ENCODE assay signal across 8 cellular contexts in genomic region chr6:49409951-49410542, GRCh38. TPM values are rescaled to one million over a fixed set of nuclear protein-coding genes. Genes with fewer than 3 reads are reported as not detected.
DNase-seq lines count a peak whose midpoint lies in the region; ATAC-seq and TF ChIP-seq lines count a peak whose summit lies in the region.

No MANE protein-coding gene starts in this region.

- no peak overlapping the region for H3K27ac ChIP-seq in 22Rv1
- H3K27ac ChIP-seq in hepatocyte: no peak overlapping the region

- no peak overlapping the region for H2AFZ ChIP-seq in hepatocyte

- no peaks in the 10 kb centered on the region for H3K4me1 Mint-ChIP-seq in T-cell

- H3K9me3 Mint-ChIP-seq in T-cell: no peaks in the 10 kb centered on the region

- ATAC-seq in HG02798 (IDR thresholded peaks at IDR 0.05; ENCODE audit: poor library complexity, unreplicated experiment): peak; percentile 95
- peak in 2 of 4 experiments; percentile 33 to 57 for ATAC-seq in T-cell (replicated peaks in 1 of 4)

- no peaks in the 10 kb centered on the region for H3K27me3 ChIP-seq in hepatocyte

- DNase-seq in GM13976 (ENCODE audit: low spot score) (peak; percentile 35), NCI-H1436 (lab: John Stamatoyannopoulos, UW) (peak; percentile 64), T-cell (peak in 31 of 34 experiments; percentile 2 to 51 (median 31)), amygdala (lab: John Stamatoyannopoulos, UW) (peak in 47 of 56 donors; percentile 0 to 84 (median 31)), hepatocyte (ENCODE audit: low spot score) (peak; percentile 90), skeletal muscle cell (ENCODE audit: low read depth) (peak; percentile 19)

- H3K4me2 ChIP-seq in hepatocyte: no peak overlapping the region

- H3K36me3 ChIP-seq in hepatocyte (replicated peaks; ENCODE audit: insufficient read depth, low read depth): no peaks in the 10 kb centered on the region

- POLR2A ChIA-PET in T-cell (lab: Charles Lee): interaction anchor here in 1 of 2 donors (0.6 kb wide), 1 partner anchor 38 kb away, joined by 3 read pairs; no protein-coding TSS in a partner anchor

- TF ChIP-seq CTCF in 22Rv1 (IDR thresholded peaks at IDR 0.05) (peak; percentile 86), GM13976 (IDR thresholded peaks at IDR 0.05; ENCODE audit: borderline replicate concordance, control extremely low read depth, extremely low read depth, insufficient read depth, missing control alignments) (peak; percentile 77), hepatocyte (IDR thresholded peaks at IDR 0.05; ENCODE audit: poor library complexity) (peak; percentile 86)

- H3K4me3 Mint-ChIP-seq in T-cell: no peak overlapping the region

- H3K9me2 ChIP-seq in hepatocyte (replicated peaks; ENCODE audit: insufficient read depth): no peaks in the 10 kb centered on the region

- no peak overlapping the region for H3K27ac Mint-ChIP-seq in T-cell

- H3K4me1 ChIP-seq in hepatocyte (ENCODE audit: insufficient read depth): no peaks in the 10 kb centered on the region

- CTCF ChIA-PET in T-cell (lab: Charles Lee): interaction anchor here (0.6 to 1.6 kb wide), 16 partner anchors 10 to 1995 kb away, joined by 3 to 13 read pairs (median 4); no protein-coding TSS in a partner anchor

- in situ Hi-C loops in GM13976 (cut with MboI; ENCODE audit: low sequenced_read_pairs, unreplicated experiment): loop anchor here (25.0 kb wide), 1 partner anchor 1623 kb away; the partner anchor contains the start of gene OPN5

- no peaks in the 10 kb centered on the region for H3K79me2 ChIP-seq in hepatocyte

- no peaks in the 10 kb centered on the region for H3K9me3 ChIP-seq in hepatocyte (ENCODE audit: low read depth)

- peaks cover 11% of the 10 kb centered on the region in 2 donors for H3K27me3 Mint-ChIP-seq in T-cell

- no peak overlapping the region for H3K4me3 ChIP-seq in hepatocyte
- no peak overlapping the region for H3K4me3 ChIP-seq in skeletal muscle cell (ENCODE audit: low read depth, low read length)

- 21% methylated on average over 9 of the region's 9 CpGs for WGBS in hepatocyte (ENCODE audit: low lambda C conversion rate, missing lambda C conversion rate)

- no peaks in the 10 kb centered on the region for H3K36me3 Mint-ChIP-seq in T-cell

- H4K20me1 ChIP-seq in hepatocyte (ENCODE audit: insufficient read depth, poor library complexity, severe bottlenecking): no peaks in the 10 kb centered on the region

RNA-seq across cellular contexts. Expression of gene MMUT, which starts 53.0 kb away (rescaled TPM):
- total RNA-seq in T-cell (10 to 100 TPM in 3 of 5 donors, 1 to 10 TPM in 2; 6.4 to 14.0 (median 10.5) TPM), hepatocyte (33.0 and 35.3 TPM in 2 replicates)
- 21.0 and 27.9 TPM in 2 replicates for polyA plus RNA-seq in hepatocyte

RNA-seq across cellular contexts. Expression of gene CENPQ, which starts 53.1 kb away (rescaled TPM):
- total RNA-seq in T-cell: 1 to 10 TPM; 1.5 to 4.4 (median 3.8) TPM
- 4.1 and 5.0 TPM in 2 replicates for total RNA-seq in hepatocyte
- polyA plus RNA-seq in hepatocyte: 4.4 and 4.5 TPM in 2 replicates

Comparison
In these comparisons a context has a peak if more than half of its experiments do, and no peak if none do; other contexts are left out.
1. DNase-seq: peak in every context shown above with its lines; median percentile 90 in hepatocyte; 64 in NCI-H1436; 35 in GM13976; 31 in T-cell; 31 in amygdala; 19 in skeletal muscle cell.